9 cellular contexts compared by ENCODE assay signal in genomic region chr2:112723556-112723940, GRCh38. TPM values are rescaled to one million over a fixed set of nuclear protein-coding genes. Genes with fewer than 3 reads are reported as not detected.
"Had no signal": no experiment of that assay in that cellular context is flagged by ENCODE, and none has a peak within 500 bp of the region (broad histone marks: within the 10 kb centered on the region; RNA-seq: fewer than 3 reads in every experiment).

No MANE protein-coding gene starts in this region.

- H2AFZ ChIP-seq: GM23248 had no signal

- ATAC-seq: HCT116, K562 had no signal

- H3K27ac ChIP-seq: GM23248 had no signal

- H3K9me3 ChIP-seq: HAP-1 had no signal

- H3K9ac ChIP-seq: GM23248 had no signal

- H3K9me3 Mint-ChIP-seq: HFFc6 had no signal

- H3K36me3 ChIP-seq: HAP-1 had no signal

- H3K27ac Mint-ChIP-seq: HFFc6 had no signal

- H3K4me1 ChIP-seq: HAP-1 had no signal

- DNase-seq: GM23248, GOT3, H7, HFFc6, IMR-90 had no signal

- H3K4me3 ChIP-seq: GM23248, HAP-1, K562 had no signal

- H3K4me3 Mint-ChIP-seq: HFFc6 had no signal

RNA-seq across cellular contexts. Expression of gene NT5DC4, which starts 2.7 kb away (rescaled TPM):
- total RNA-seq: GM23248, H4, H7, HFFc6, IMR-90 had no signal
- polyA plus RNA-seq: GM23248, IMR-90 had no signal
